Comparison of ENCODE assay signal across 14 cellular contexts in the genomic region with DNA sequence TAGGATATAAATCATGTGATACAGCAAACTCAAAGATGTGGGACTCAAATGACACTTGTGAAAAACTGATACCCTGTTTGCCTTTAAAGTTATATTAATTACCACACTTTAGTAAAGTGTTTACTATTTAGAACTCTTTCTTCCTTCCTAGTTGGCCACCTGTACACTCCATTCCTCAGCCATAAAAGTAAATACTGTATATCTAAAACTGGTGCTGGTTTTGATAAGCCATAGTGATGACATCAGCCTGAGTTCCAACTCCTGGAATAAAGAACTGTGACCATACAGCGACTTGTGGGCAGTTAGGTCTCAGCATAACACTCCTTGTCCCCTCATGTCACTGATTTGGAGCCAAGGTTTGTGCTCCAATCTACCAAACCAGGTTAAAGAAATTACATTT.
"Had no signal": no experiment of that assay in that cellular context is flagged by ENCODE, and none has a peak within 500 bp of the region (broad histone marks: within the 10 kb centered on the region; RNA-seq: fewer than 3 reads in every experiment).

No MANE protein-coding gene starts in this region.

- H3K4me3 ChIP-seq: hepatocyte, left ventricle myocardium inferior had no signal

- H3K36me3 ChIP-seq: left ventricle myocardium inferior had no signal

- H3K27ac ChIP-seq: hepatocyte, left ventricle myocardium inferior had no signal

- H3K9me3 ChIP-seq: left ventricle myocardium inferior had no signal

- H3K4me2 ChIP-seq: hepatocyte had no signal

- H3K79me2 ChIP-seq: hepatocyte had no signal

- ATAC-seq: esophagus mucosa, right cardiac atrium had no signal

- H2AFZ ChIP-seq: hepatocyte had no signal

- DNase-seq: activated CD4-positive, alpha-beta T cell treated with anti-CD3 and anti-CD28 coated beads, Interleukin-2, amount 10 ng/mL, durations not matched to agents 7 days and 5 days; activated CD8-positive, alpha-beta memory T cell treated with anti-CD3 and anti-CD28 coated beads, Interleukin-2, amount 50 U/mL, for 48 hours; activated naive CD4-positive, alpha-beta T cell; activated naive CD8-positive, alpha-beta T cell treated with anti-CD3 and anti-CD28 coated beads, Interleukin-2, amount 10 ng/mL, durations not matched to agents 7 days and 5 days; left ventricle myocardium inferior; nephron progenitor cell; occipital lobe; right cardiac atrium; small intestine; stimulated activated CD4-positive, alpha-beta T cell treated with anti-CD3 and anti-CD28 coated beads, Interleukin-4, amount 100 ng/mL, for 24 hours; stimulated activated naive CD4-positive, alpha-beta T cell; T-helper 2 cell had no signal
